In genomic region chr1:55216078-55216477, GRCh38 we compare ENCODE assay signal across 8 cellular contexts. TPM values are rescaled to one million over a fixed set of nuclear protein-coding genes. Genes with fewer than 3 reads are reported as not detected.
DNase-seq lines count a peak whose midpoint lies in the region; ATAC-seq and TF ChIP-seq lines count a peak whose summit lies in the region.

No MANE protein-coding gene starts in this region.

- intact Hi-C loops in heart left ventricle (cut with DNase I) (loop anchor here in 6 of 10 donors (2.0 to 10.0 kb wide), 5 partner anchors 59 to 74 kb away; no protein-coding TSS in a partner anchor), left ventricle myocardium superior (cut with micrococcal nuclease) (no loop called here), lower lobe of right lung (cut with DNase I) (no loop called here)

- ATAC-seq in heart left ventricle (no peak), left ventricle myocardium superior (no peak), lower lobe of right lung (no peak), GM18519 (IDR thresholded peaks at IDR 0.05; ENCODE audit: low FRiP score, unreplicated experiment) (no peak)

- no peaks in the 10 kb centered on the region for H3K9me3 ChIP-seq in heart left ventricle
- H3K9me3 ChIP-seq in lower lobe of right lung = no peaks in the 10 kb centered on the region

- in situ Hi-C loops in astrocyte of the cerebellum (cut with HindIII; ENCODE audit: low sequenced_read_pairs) = no loop called here

- DNase-seq in heart left ventricle (no peak), left ventricle myocardium superior (no peak), astrocyte of the cerebellum (ENCODE audit: low read depth) (no peak), lower lobe of right lung (no peak), NCI-H446 treated with DMSO at 0.1 percent for 48 hours (lab: John Stamatoyannopoulos, UW) (no peak)
- DNase-seq in stimulated activated CD4-positive, alpha-beta T cell treated with anti-CD3 and anti-CD28 coated beads, Interleukin-2, amount 100 ng/mL, for 24 hours = no peak

- H3K27me3 ChIP-seq in heart left ventricle (no peaks in the 10 kb centered on the region), lower lobe of right lung (ENCODE audit: low read depth) (no peaks in the 10 kb centered on the region)

- H3K4me3 ChIP-seq in heart left ventricle (peak overlapping the region; percentile 80 to 96 (median 90)), astrocyte of the cerebellum (ENCODE audit: low read depth, low read length) (peak overlapping the region; percentile 79), lower lobe of right lung (peak overlapping the region; percentile 82), urinary bladder (ENCODE audit: low read depth, low read length) (peak overlapping the region; percentile 98)

- peak overlapping the region; percentile 95 to 99 (median 99) for H3K27ac ChIP-seq in heart left ventricle
- peak overlapping the region; percentile 96 for H3K27ac ChIP-seq in lower lobe of right lung
- peak overlapping the region; percentile 94 for H3K27ac ChIP-seq in urinary bladder (ENCODE audit: low read depth)

- no peak for TF ChIP-seq POLR2A in heart left ventricle (IDR thresholded peaks at IDR 0.05)

- H3K4me1 ChIP-seq in heart left ventricle (peaks cover 7 to 58% (median 45%) of the 10 kb centered on the region in 12 donors), lower lobe of right lung (peaks cover 54% of the 10 kb centered on the region), urinary bladder (ENCODE audit: insufficient read depth) (peaks cover 2% of the 10 kb centered on the region)

- TF ChIP-seq CTCF in heart left ventricle (IDR thresholded peaks at IDR 0.05) = no peak
- no peak for TF ChIP-seq CTCF in astrocyte of the cerebellum (IDR thresholded peaks at IDR 0.05; ENCODE audit: low read depth, low read length, missing control alignments)
- TF ChIP-seq CTCF in lower lobe of right lung (IDR thresholded peaks at IDR 0.05) = no peak

- WGBS in heart left ventricle, 4 donors = 16 to 27% (median 23%) methylated on average over 10 of the region's 10 CpGs
- 31% methylated on average over 10 of the region's 10 CpGs for WGBS in urinary bladder

- H3K36me3 ChIP-seq in heart left ventricle = no peaks in the 10 kb centered on the region
- no peaks in the 10 kb centered on the region for H3K36me3 ChIP-seq in lower lobe of right lung
- H3K36me3 ChIP-seq in urinary bladder (ENCODE audit: insufficient read depth) = no peaks in the 10 kb centered on the region

RNA-seq across cellular contexts. Expression of gene USP24, which starts 0.9 kb away (rescaled TPM):
- 10 to 100 TPM; 26.3 to 53.7 (median 36.8) TPM for total RNA-seq in heart left ventricle
- 10 to 100 TPM; 13.9 to 15.4 TPM for polyA plus RNA-seq in heart left ventricle
- 33.1 TPM for total RNA-seq in left ventricle myocardium superior
- 37.6 TPM for total RNA-seq in lower lobe of right lung
- total RNA-seq in urinary bladder = 74.4 TPM
- polyA plus RNA-seq in urinary bladder = 11.9 TPM

Comparison
In these comparisons a context has a peak if more than half of its experiments do, and no peak if none do; other contexts are left out.
1. intact Hi-C loops: an anchor here in heart left ventricle (2.0 to 10.0 kb wide); none called in left ventricle myocardium superior and lower lobe of right lung.